In genomic region chr16:84916850-84917249, GRCh38 we compare ENCODE assay signal across 21 cellular contexts.
DNase-seq lines count a peak whose midpoint lies in the region; ATAC-seq, FAIRE-seq and TF ChIP-seq lines count a peak whose summit lies in the region.
"Had no signal": no experiment of that assay in that cellular context is flagged by ENCODE, and none has a peak within 500 bp of the region (broad histone marks: within the 10 kb centered on the region; RNA-seq: fewer than 3 reads in every experiment).

No MANE protein-coding gene starts in this region.

- no peak for ATAC-seq in heart right ventricle
- ATAC-seq in K562, result no peak
- ATAC-seq in HG03571 (IDR thresholded peaks at IDR 0.05; ENCODE audit: unreplicated experiment), result no peak
- ATAC-seq: PC-3 had no signal

- no peak overlapping the region for H2AFZ ChIP-seq in K562 (ENCODE audit: low read depth, low read length)

- H3K4me3 ChIP-seq in left ventricle myocardium inferior (no peak overlapping the region), heart right ventricle (no peak overlapping the region), K562 (no peak overlapping the region)
- H3K4me3 ChIP-seq: SJCRH30 had no signal

- H3K36me3 ChIP-seq in left ventricle myocardium inferior (no peaks in the 10 kb centered on the region), heart right ventricle (no peaks in the 10 kb centered on the region), K562 (ENCODE audit: control insufficient read depth, insufficient read depth, low read length) (no peaks in the 10 kb centered on the region)
- H3K36me3 ChIP-seq: SJCRH30 had no signal

- no peak for TF ChIP-seq POLR2A in K562 (conservative IDR thresholded peaks at IDR 0.05)

- H4K20me1 ChIP-seq in K562 (replicated peaks; ENCODE audit: control insufficient read depth, insufficient read depth, low read length), result peaks cover 4% of the 10 kb centered on the region; the same call in 1 of the 2 replicates

- H3K9ac ChIP-seq in K562 (ENCODE audit: insufficient read depth in 1 of 2, low read depth in 2 of 2, low read length in 2 of 2), result no peak overlapping the region

- H3K9me1 ChIP-seq in K562 (ENCODE audit: control insufficient read depth, insufficient read depth, low read length), result no peaks in the 10 kb centered on the region

- DNase-seq in DMS153 treated with DMSO at 0.1 percent for 48 hours (lab: John Stamatoyannopoulos, UW; ENCODE audit: unreplicated experiment), result peak; percentile 19
- no peak for DNase-seq in DMS153 (lab: John Stamatoyannopoulos, UW)
- DNase-seq in left ventricle myocardium inferior, result no peak
- DNase-seq in heart right ventricle, result no peak
- DNase-seq in K562 (ENCODE audit: extremely low read depth in 1 of 4, low spot score in 3 of 4), result no peak
- DNase-seq in caudate nucleus (lab: John Stamatoyannopoulos, UW), result no peak
- DNase-seq in NCI-H1930 (lab: John Stamatoyannopoulos, UW), result no peak
- DNase-seq: AML-193, GDM1, H9, IMR-90, Karpas-422, NCI-H1048, NCI-H146, NCI-H2107, NCI-H446 treated with DMSO at 0.1 percent for 48 hours, PC-3, SJCRH30 had no signal

- TF ChIP-seq CTCF in left ventricle myocardium inferior (IDR thresholded peaks at IDR 0.05; ENCODE audit: borderline replicate concordance), result no peak
- TF ChIP-seq CTCF in heart right ventricle (IDR thresholded peaks at IDR 0.05), result no peak
- no peak for TF ChIP-seq CTCF in K562 (IDR thresholded peaks at IDR 0.05 in 2 of 3, conservative IDR thresholded peaks at IDR 0.05 in 1 of 3; ENCODE audit: insufficient read depth in 2 of 3, low read depth in 1 of 3, low read length in 3 of 3)

- peaks cover 36% of the 10 kb centered on the region for H3K4me1 ChIP-seq in left ventricle myocardium inferior
- H3K4me1 ChIP-seq in heart right ventricle, result peaks cover 3 to 49% (median 20%) of the 10 kb centered on the region in 9 donors
- H3K4me1 ChIP-seq in K562 (replicated peaks in 1 of 2; ENCODE audit: control insufficient read depth in 2 of 2, insufficient read depth in 2 of 2, low read length in 2 of 2), result peaks cover 3 to 7% of the 10 kb centered on the region in 2 experiments; a peak in 3 of 5 replicates

- CTCF ChIA-PET in K562 (lab: Yijun Ruan, JAX; ENCODE audit: low intra/inter-chr PET ratio), result no interaction called here

- no peak for TF ChIP-seq RAD21 in K562 (CRISPR knock-in tag; conservative IDR thresholded peaks at IDR 0.05 in 1 of 2, IDR thresholded peaks at IDR 0.05 in 1 of 2)

- intact Hi-C loops in left ventricle myocardium inferior (cut with micrococcal nuclease), result no loop called here
- intact Hi-C loops in heart right ventricle (cut with DNase I), result no loop called here
- intact Hi-C loops in K562 (cut with micrococcal nuclease), result loop anchor here (2.0 kb wide), 1 partner anchor 162 kb away; no protein-coding TSS in a partner anchor

- H3K79me2 ChIP-seq in K562 (ENCODE audit: control insufficient read depth, insufficient read depth, low read length), result no peaks in the 10 kb centered on the region

- in situ Hi-C loops in K562 (cut with MboI), result no loop called here

- 57 to 61% methylated on average over 6 of the region's 6 CpGs for WGBS in heart right ventricle, 2 donors
- 0% methylated on average over 4 of the region's 6 CpGs for WGBS in K562 (ENCODE audit: insufficient coverage, low coverage, missing lambda C conversion rate)

- no peak overlapping the region for H3K4me2 ChIP-seq in K562 (ENCODE audit: insufficient read depth, low read length)

- BruUV-seq in K562 (replicated peaks; lab: Mats Ljungman, UMichigan), result no TSS peak

- H3K9me3 ChIP-seq in left ventricle myocardium inferior (replicated peaks) (no peaks in the 10 kb centered on the region), heart right ventricle (no peaks in the 10 kb centered on the region), K562 (replicated peaks; ENCODE audit: control insufficient read depth, insufficient read depth, low read depth, low read length) (no peaks in the 10 kb centered on the region)
- H3K9me3 ChIP-seq: SJCRH30 had no signal

- FAIRE-seq in K562 (lab: Jason Lieb, UNC), result no peak

- TF ChIP-seq EP300 in K562 (IDR thresholded peaks at IDR 0.05; ENCODE audit: low read length), result no peak

- peak overlapping the region; percentile 48 for H3K27ac ChIP-seq in left ventricle myocardium inferior (replicated peaks)
- H3K27ac ChIP-seq in heart right ventricle, result peak overlapping the region in 1 of 10 donors; percentile 48
- H3K27ac ChIP-seq in K562 (ENCODE audit: extremely low read depth, low read depth, low read length), result no peak overlapping the region
- no peak overlapping the region for H3K27ac ChIP-seq in caudate nucleus (ENCODE audit: low read depth, low read length)
- H3K27ac ChIP-seq: 22Rv1, RWPE1, SJCRH30 had no signal

- POLR2A ChIA-PET in K562 (lab: Yijun Ruan, JAX), result interaction anchor here (1.0 to 1.7 kb wide), 2 partner anchors 11 to 19 kb away, joined by 3 to 5 read pairs; no protein-coding TSS in a partner anchor

- H3K27me3 ChIP-seq in left ventricle myocardium inferior (ENCODE audit: low read depth) (peaks cover 30% of the 10 kb centered on the region), heart right ventricle (peaks cover 0 to 18% (median 8%) of the 10 kb centered on the region in 7 donors), K562 (ENCODE audit: control insufficient read depth in 2 of 2, insufficient read depth in 2 of 2, low read length in 2 of 2) (peaks cover 62 to 83% of the 10 kb centered on the region in 2 experiments)
- H3K27me3 ChIP-seq: SJCRH30 had no signal

TF ChIP-seq in K562, 482 proteins besides CTCF, POLR2A, EP300 and RAD21:
- TF ChIP-seq GATAD2A (IDR thresholded peaks at IDR 0.05) (no peak), KDM4B (IDR thresholded peaks at IDR 0.05; ENCODE audit: borderline replicate concordance in 2 of 2, low read depth in 1 of 2) (no peak), U2AF2 (optimal IDR thresholded peaks at IDR 0.05; ENCODE audit: low read depth, low read length) (no peak), TBP (optimal IDR thresholded peaks at IDR 0.05; ENCODE audit: low read depth, low read length) (no peak), KLF1 (tag; IDR thresholded peaks at IDR 0.05) (no peak), FOSL1 (tag; conservative IDR thresholded peaks at IDR 0.05) (no peak), OTX1 (CRISPR knock-in tag; IDR thresholded peaks at IDR 0.05) (0 out of 2 replicates have a peak, but pooled peaks have one; percentile 26), EZH2 (IDR thresholded peaks at IDR 0.05; ENCODE audit: borderline replicate concordance, low read depth, low read length) (0 out of 2 replicates have a peak, but pooled peaks have one; percentile 4), HDAC3 (IDR thresholded peaks at IDR 0.05; ENCODE audit: borderline replicate concordance, partially characterized antibody) (no peak), ZBED1 (IDR thresholded peaks at IDR 0.05) (no peak), MCM3 (IDR thresholded peaks at IDR 0.05) (0 out of 2 replicates have a peak, but pooled peaks have one; percentile 29)
- TF ChIP-seq, protein P1, sequence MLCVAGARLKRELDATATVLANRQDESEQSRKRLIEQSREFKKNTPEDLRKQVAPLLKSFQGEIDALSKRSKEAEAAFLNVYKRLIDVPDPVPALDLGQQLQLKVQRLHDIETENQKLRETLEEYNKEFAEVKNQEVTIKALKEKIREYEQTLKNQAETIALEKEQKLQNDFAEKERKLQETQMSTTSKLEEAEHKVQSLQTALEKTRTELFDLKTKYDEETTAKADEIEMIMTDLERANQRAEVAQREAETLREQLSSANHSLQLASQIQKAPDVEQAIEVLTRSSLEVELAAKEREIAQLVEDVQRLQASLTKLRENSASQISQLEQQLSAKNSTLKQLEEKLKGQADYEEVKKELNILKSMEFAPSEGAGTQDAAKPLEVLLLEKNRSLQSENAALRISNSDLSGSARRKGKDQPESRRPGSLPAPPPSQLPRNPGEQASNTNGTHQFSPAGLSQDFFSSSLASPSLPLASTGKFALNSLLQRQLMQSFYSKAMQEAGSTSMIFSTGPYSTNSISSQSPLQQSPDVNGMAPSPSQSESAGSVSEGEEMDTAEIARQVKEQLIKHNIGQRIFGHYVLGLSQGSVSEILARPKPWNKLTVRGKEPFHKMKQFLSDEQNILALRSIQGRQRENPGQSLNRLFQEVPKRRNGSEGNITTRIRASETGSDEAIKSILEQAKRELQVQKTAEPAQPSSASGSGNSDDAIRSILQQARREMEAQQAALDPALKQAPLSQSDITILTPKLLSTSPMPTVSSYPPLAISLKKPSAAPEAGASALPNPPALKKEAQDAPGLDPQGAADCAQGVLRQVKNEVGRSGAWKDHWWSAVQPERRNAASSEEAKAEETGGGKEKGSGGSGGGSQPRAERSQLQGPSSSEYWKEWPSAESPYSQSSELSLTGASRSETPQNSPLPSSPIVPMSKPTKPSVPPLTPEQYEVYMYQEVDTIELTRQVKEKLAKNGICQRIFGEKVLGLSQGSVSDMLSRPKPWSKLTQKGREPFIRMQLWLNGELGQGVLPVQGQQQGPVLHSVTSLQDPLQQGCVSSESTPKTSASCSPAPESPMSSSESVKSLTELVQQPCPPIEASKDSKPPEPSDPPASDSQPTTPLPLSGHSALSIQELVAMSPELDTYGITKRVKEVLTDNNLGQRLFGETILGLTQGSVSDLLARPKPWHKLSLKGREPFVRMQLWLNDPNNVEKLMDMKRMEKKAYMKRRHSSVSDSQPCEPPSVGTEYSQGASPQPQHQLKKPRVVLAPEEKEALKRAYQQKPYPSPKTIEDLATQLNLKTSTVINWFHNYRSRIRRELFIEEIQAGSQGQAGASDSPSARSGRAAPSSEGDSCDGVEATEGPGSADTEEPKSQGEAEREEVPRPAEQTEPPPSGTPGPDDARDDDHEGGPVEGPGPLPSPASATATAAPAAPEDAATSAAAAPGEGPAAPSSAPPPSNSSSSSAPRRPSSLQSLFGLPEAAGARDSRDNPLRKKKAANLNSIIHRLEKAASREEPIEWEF (CRISPR knock-in tag; IDR thresholded peaks at IDR 0.05), result no peak
- TF ChIP-seq, protein P2, sequence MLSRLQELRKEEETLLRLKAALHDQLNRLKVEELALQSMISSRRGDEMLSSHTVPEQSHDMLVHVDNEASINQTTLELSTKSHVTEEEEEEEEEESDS (CRISPR knock-in tag; IDR thresholded peaks at IDR 0.05), result no peak
